In genomic region chr11:5891216-5891800, GRCh38 we compare ENCODE assay signal across 9 cellular contexts. TPM values are rescaled to one million over a fixed set of nuclear protein-coding genes. Genes with fewer than 3 reads are reported as not detected.
DNase-seq lines count a peak whose midpoint lies in the region; ATAC-seq and TF ChIP-seq lines count a peak whose summit lies in the region.
"Had no signal": no experiment of that assay in that cellular context is flagged by ENCODE, and none has a peak within 500 bp of the region (broad histone marks: within the 10 kb centered on the region; RNA-seq: fewer than 3 reads in every experiment).

No MANE protein-coding gene starts in this region.

- no peaks in the 10 kb centered on the region for H3K36me3 ChIP-seq in breast epithelium
- H3K36me3 ChIP-seq in testis (ENCODE audit: low read depth, missing control alignments): no peaks in the 10 kb centered on the region
- H3K36me3 ChIP-seq in spleen: no peaks in the 10 kb centered on the region

- intact Hi-C loops in MCF 10A (cut with micrococcal nuclease): loop anchor here (1.0 kb wide), 1 partner anchor 415 kb away; no protein-coding TSS in a partner anchor
- intact Hi-C loops in breast epithelium (cut with DNase I; ENCODE audit: low total_unique reads): no loop called here
- intact Hi-C loops in testis (cut with DNase I; ENCODE audit: low total_unique reads): no loop called here
- intact Hi-C loops in spleen (cut with DNase I; ENCODE audit: low total_unique reads): no loop called here

- ATAC-seq in HG03460 (IDR thresholded peaks at IDR 0.05; ENCODE audit: unreplicated experiment): no peak

- no TSS peak for BruUV-seq in MCF 10A (replicated peaks; lab: Mats Ljungman, UMichigan)

- H3K36me3 Mint-ChIP-seq in MCF 10A (ENCODE audit: insufficient read depth, unreplicated experiment) (no peaks in the 10 kb centered on the region), endothelial cell (ENCODE audit: low read depth, unreplicated experiment) (no peaks in the 10 kb centered on the region)

- DNase-seq in MCF 10A (ENCODE audit: unreplicated experiment) (peak; percentile 13), breast epithelium (ENCODE audit: low spot score in 2 of 2) (no peak), NCI-H748 (lab: John Stamatoyannopoulos, UW; ENCODE audit: unreplicated experiment) (peak; percentile 17), endothelial cell (ENCODE audit: low spot score) (no peak), testis (no peak), spleen (no peak)
- DNase-seq in activated naive CD4-positive, alpha-beta T cell treated with anti-CD3 and anti-CD28 coated beads, Interleukin-2, amount 50 U/mL, for 16 hours: no peak

- H3K27ac ChIP-seq in breast epithelium (no peak overlapping the region), testis (no peak overlapping the region), spleen (no peak overlapping the region)
- H3K27ac ChIP-seq: SK-N-MC had no signal

- TF ChIP-seq POLR2A in breast epithelium (IDR thresholded peaks at IDR 0.05) (no peak), testis (IDR thresholded peaks at IDR 0.05) (no peak), spleen (IDR thresholded peaks at IDR 0.05) (no peak)

- H3K4me1 Mint-ChIP-seq in MCF 10A (ENCODE audit: insufficient read depth, unreplicated experiment) (no peaks in the 10 kb centered on the region), endothelial cell (ENCODE audit: unreplicated experiment) (peaks cover 5% of the 10 kb centered on the region)

- H3K4me1 ChIP-seq in breast epithelium (no peaks in the 10 kb centered on the region), testis (no peaks in the 10 kb centered on the region), spleen (no peaks in the 10 kb centered on the region)

- H3K9me3 ChIP-seq in breast epithelium (no peaks in the 10 kb centered on the region), testis (no peaks in the 10 kb centered on the region), spleen (no peaks in the 10 kb centered on the region)

- H3K27me3 ChIP-seq in breast epithelium (no peaks in the 10 kb centered on the region), testis (no peaks in the 10 kb centered on the region), spleen (replicated peaks in 1 of 7) (no peaks in the 10 kb centered on the region)

- 65 to 69% methylated on average over 4 of the region's 4 CpGs for WGBS in testis, 2 donors
- WGBS in spleen, 5 donors: 57 to 63% (median 61%) methylated on average over 4 of the region's 4 CpGs

- POLR2A ChIA-PET in MCF 10A (lab: Yijun Ruan, JAX): no interaction called here

- CTCF ChIA-PET in MCF 10A (lab: Yijun Ruan, JAX): interaction anchor here (0.5 to 1.5 kb wide), 28 partner anchors 9 to 1412 kb away, joined by 3 to 7 read pairs (median 3); partner anchors contain the start of genes OR52A1 and TRIM22

- H3K4me3 Mint-ChIP-seq in MCF 10A (ENCODE audit: unreplicated experiment) (no peak overlapping the region), endothelial cell (ENCODE audit: unreplicated experiment) (no peak overlapping the region)

- H3K9me3 Mint-ChIP-seq in MCF 10A (ENCODE audit: unreplicated experiment) (no peaks in the 10 kb centered on the region), endothelial cell (ENCODE audit: unreplicated experiment) (no peaks in the 10 kb centered on the region)

- H3K27ac Mint-ChIP-seq in MCF 10A (ENCODE audit: low read depth, unreplicated experiment) (no peak overlapping the region), endothelial cell (ENCODE audit: unreplicated experiment) (no peak overlapping the region)

- peaks cover 59% of the 10 kb centered on the region for H3K27me3 Mint-ChIP-seq in MCF 10A (ENCODE audit: insufficient read depth, unreplicated experiment)
- H3K27me3 Mint-ChIP-seq in endothelial cell (ENCODE audit: unreplicated experiment): no peaks in the 10 kb centered on the region

- TF ChIP-seq CTCF in MCF 10A (IDR thresholded peaks at IDR 0.05; ENCODE audit: unreplicated experiment) (peak; percentile 34), breast epithelium (IDR thresholded peaks at IDR 0.05) (no peak), endothelial cell (IDR thresholded peaks at IDR 0.05; ENCODE audit: unreplicated experiment) (peak; percentile 88), testis (IDR thresholded peaks at IDR 0.05) (peak in 2 of 3 experiments; percentile 37 to 68), spleen (IDR thresholded peaks at IDR 0.05 in 8 of 11, conservative IDR thresholded peaks at IDR 0.05 in 3 of 11) (peak in 4 of 11 experiments; percentile 15 to 38 (median 22))

- no peak overlapping the region for H3K4me3 ChIP-seq in breast epithelium
- H3K4me3 ChIP-seq in testis: no peak overlapping the region
- no peak overlapping the region for H3K4me3 ChIP-seq in spleen
- H3K4me3 ChIP-seq: SK-N-MC had no signal

RNA-seq across cellular contexts. Expression of gene OR52E5, which starts 1.7 kb away (rescaled TPM):
- total RNA-seq in MCF 10A (2022): not detected in 2 replicates
- not detected for total RNA-seq in breast epithelium
- total RNA-seq in endothelial cell (ENCODE audit: unreplicated experiment): not detected
- total RNA-seq in testis: not detected
- polyA plus RNA-seq in testis (ENCODE audit: insufficient read depth, low read depth, low replicate concordance): not detected
- not detected for total RNA-seq in spleen
- polyA plus RNA-seq in spleen: not detected

RNA-seq across cellular contexts. Expression of gene OR52E4, which starts 10.9 kb away (rescaled TPM):
- total RNA-seq in MCF 10A (2022) (not detected in 2 replicates), breast epithelium (not detected), endothelial cell (ENCODE audit: unreplicated experiment) (not detected), testis (not detected), spleen (not detected)
- polyA plus RNA-seq in testis (ENCODE audit: insufficient read depth, low read depth, low replicate concordance) (not detected), spleen (not detected)

RNA-seq across cellular contexts. Expression of gene OR52E8, which starts 33.8 kb away (rescaled TPM):
- total RNA-seq in MCF 10A (2022): not detected in 2 replicates
- total RNA-seq in breast epithelium: not detected
- total RNA-seq in endothelial cell (ENCODE audit: unreplicated experiment): not detected
- total RNA-seq in testis: 1 to 10 TPM; 3.0 to 4.6 TPM
- not detected for polyA plus RNA-seq in testis (ENCODE audit: insufficient read depth, low read depth, low replicate concordance)
- not detected for total RNA-seq in spleen
- not detected for polyA plus RNA-seq in spleen

RNA-seq across cellular contexts. Expression of gene OR52E6, which starts 49.6 kb away (rescaled TPM):
- total RNA-seq in MCF 10A (2022) (not detected in 2 replicates), breast epithelium (not detected), endothelial cell (ENCODE audit: unreplicated experiment) (not detected), testis (1 to 10 TPM; 1.2 to 1.4 TPM), spleen (not detected)
- polyA plus RNA-seq in testis (ENCODE audit: insufficient read depth, low read depth, low replicate concordance) (not detected), spleen (not detected)

RNA-seq across cellular contexts. Expression of gene OR56A3, which starts 50.7 kb away (rescaled TPM):
- total RNA-seq in MCF 10A (2022) (not detected in 2 replicates), breast epithelium (not detected), endothelial cell (ENCODE audit: unreplicated experiment) (not detected), testis (1 to 10 TPM in 1 of 2 donors, under 1 TPM in 1; 0.87 to 1.0 TPM), spleen (not detected)
- polyA plus RNA-seq in testis (ENCODE audit: insufficient read depth, low read depth, low replicate concordance) (0.90 TPM), spleen (not detected)

Comparison
In these comparisons a context has a peak if more than half of its experiments do, and no peak if none do; other contexts are left out.
1. DNase-seq: peak in MCF 10A (single experiment) and NCI-H748 (single experiment); none in breast epithelium (0 of 2), endothelial cell (single experiment), testis (single experiment), spleen (single experiment) and activated naive CD4-positive, alpha-beta T cell treated with anti-CD3 and anti-CD28 coated beads, Interleukin-2, amount 50 U/mL, for 16 hours (single experiment).
2. CTCF ChIP-seq: peak in MCF 10A (single experiment), endothelial cell (single experiment) and testis (2 of 3); none in breast epithelium (0 of 3).